10 cellular contexts compared by ENCODE assay signal in the genomic region with DNA sequence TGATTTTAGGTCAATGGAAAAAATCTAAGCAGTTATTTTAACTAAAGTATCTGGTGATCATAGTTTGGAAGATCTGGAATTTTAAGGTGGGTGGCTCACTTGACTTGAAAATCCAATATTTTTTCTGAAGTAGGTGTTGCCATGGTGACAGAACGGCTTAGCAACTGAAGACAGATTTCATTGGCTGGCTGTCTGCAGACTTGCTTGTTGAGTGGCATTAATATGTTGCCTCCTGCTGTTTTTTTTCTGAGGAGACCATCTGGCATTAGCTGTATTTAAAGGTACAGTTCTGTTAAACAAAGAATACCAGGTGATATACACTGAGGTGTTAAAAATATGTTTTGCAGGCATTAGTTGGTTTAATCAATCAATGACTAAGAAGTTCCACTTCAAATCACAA. TPM values are rescaled to one million over a fixed set of nuclear protein-coding genes. Genes with fewer than 3 reads are reported as not detected.
DNase-seq lines count a peak whose midpoint lies in the region; ATAC-seq and TF ChIP-seq lines count a peak whose summit lies in the region.
"Had no signal": no experiment of that assay in that cellular context is flagged by ENCODE, and none has a peak within 500 bp of the region (broad histone marks: within the 10 kb centered on the region; RNA-seq: fewer than 3 reads in every experiment).

No MANE protein-coding gene starts in this region.

- no peak for TF ChIP-seq CTCF in fibroblast of the aortic adventitia (IDR thresholded peaks at IDR 0.05; ENCODE audit: insufficient read depth, low read length)
- no peak for TF ChIP-seq CTCF in omental fat pad (IDR thresholded peaks at IDR 0.05)

- H3K4me3 ChIP-seq in fibroblast of the aortic adventitia (ENCODE audit: low read depth, low read length), result no peak overlapping the region
- H3K4me3 ChIP-seq: sigmoid colon had no signal

- peak; percentile 62 for DNase-seq in COLO668 (lab: John Stamatoyannopoulos, UW; ENCODE audit: unreplicated experiment)
- peak; percentile 86 to 96 for DNase-seq in NCI-H524 (lab: John Stamatoyannopoulos, UW)
- peak; percentile 25 for DNase-seq in fibroblast of the aortic adventitia (ENCODE audit: low read depth)
- DNase-seq in activated CD4-positive, CD25-positive, alpha-beta regulatory T cell treated with anti-CD3 and anti-CD28 coated beads, Interleukin-2, amount 50 U/mL, for 72 hours, result no peak
- no peak for DNase-seq in 8988T
- no peak for DNase-seq in SKM-1 treated with dmso at 0.1 percent for 144 hours (lab: John Stamatoyannopoulos, UW; ENCODE audit: unreplicated experiment)
- DNase-seq in omental fat pad (ENCODE audit: low spot score), result no peak
- DNase-seq: CD8-positive, alpha-beta memory T cell; sigmoid colon had no signal

- ATAC-seq in HG03159 (IDR thresholded peaks at IDR 0.05; ENCODE audit: unreplicated experiment), result peak; percentile 82
- ATAC-seq in omental fat pad (ENCODE audit: low FRiP score), result no peak

RNA-seq across cellular contexts. Expression of a gene that starts 19.8 kb away (rescaled TPM):
- total RNA-seq in fibroblast of the aortic adventitia (ENCODE audit: low replicate concordance) (79.4 and 116 TPM in 2 replicates), omental fat pad (100 to 1,000 TPM; 102 to 224 (median 135) TPM)
- total RNA-seq: CD8-positive, alpha-beta memory T cell had no signal

Comparison
In these comparisons a context has a peak if more than half of its experiments do, and no peak if none do; other contexts are left out.
1. DNase-seq: peak in COLO668 (single experiment), NCI-H524 (2 of 2) and fibroblast of the aortic adventitia (single experiment); none in activated CD4-positive, CD25-positive, alpha-beta regulatory T cell treated with anti-CD3 and anti-CD28 coated beads, Interleukin-2, amount 50 U/mL, for 72 hours (single experiment), 8988T (single experiment), SKM-1 treated with dmso at 0.1 percent for 144 hours (single experiment) and omental fat pad (single experiment).